Comparison of ENCODE assay signal across 8 cellular contexts in genomic region chr22:39242809-39243442, GRCh38. TPM values are rescaled to one million over a fixed set of nuclear protein-coding genes. Genes with fewer than 3 reads are reported as not detected.
A peak's percentile ranks its signal among the peaks of the same experiment; 100 is the strongest.
DNase-seq lines count a peak whose midpoint lies in the region; ATAC-seq and TF ChIP-seq lines count a peak whose summit lies in the region.

No MANE protein-coding gene starts in this region.

- H3K27ac ChIP-seq in lung (ENCODE audit: low read depth in 1 of 2, low read length in 1 of 2) (peak overlapping the region; percentile 64 to 81), upper lobe of right lung (peak overlapping the region; percentile 60), OCI-LY7 (ENCODE audit: low read depth, low read length, poor library complexity, severe bottlenecking) (no peak overlapping the region)

- H3K4me3 Mint-ChIP-seq in Calu3 (ENCODE audit: low read depth, unreplicated experiment) = peak overlapping the region; percentile 96

- DNase-seq in Calu3 (peak; percentile 77), NCI-H748 (lab: John Stamatoyannopoulos, UW; ENCODE audit: unreplicated experiment) (peak; percentile 71), T47D (ENCODE audit: low read depth in 1 of 2, low spot score in 1 of 2) (peak; percentile 78 to 90), lung (ENCODE audit: low spot score) (no peak), upper lobe of right lung (no peak), OCI-LY7 (ENCODE audit: low spot score) (no peak), MV-4-11 (lab: John Stamatoyannopoulos, UW) (no peak), D341Med (ENCODE audit: low spot score) (no peak)

- no peaks in the 10 kb centered on the region for H3K27me3 Mint-ChIP-seq in Calu3 (ENCODE audit: unreplicated experiment)

- no peaks in the 10 kb centered on the region for H3K36me3 ChIP-seq in lung (ENCODE audit: control insufficient read depth in 2 of 2, insufficient read depth in 2 of 2, low read length in 2 of 2)
- H3K36me3 ChIP-seq in upper lobe of right lung = no peaks in the 10 kb centered on the region
- H3K36me3 ChIP-seq in OCI-LY7 (ENCODE audit: insufficient read depth, low read length) = no peaks in the 10 kb centered on the region

- H3K4me1 ChIP-seq in lung (ENCODE audit: control insufficient read depth in 2 of 2, insufficient read depth in 2 of 2, low read length in 2 of 2) (peaks cover 5 to 29% of the 10 kb centered on the region in 2 donors), upper lobe of right lung (peaks cover 45% of the 10 kb centered on the region), OCI-LY7 (ENCODE audit: insufficient read depth, low read length, poor library complexity, severe bottlenecking) (peaks cover 10% of the 10 kb centered on the region)

- no peaks in the 10 kb centered on the region for H3K9me3 Mint-ChIP-seq in Calu3 (ENCODE audit: low read depth, unreplicated experiment)

- in situ Hi-C loops in T47D (cut with HindIII; ENCODE audit: low pct_unique_long_range_greater_than_20kb, low sequenced_read_pairs) = no loop called here

- H3K27me3 ChIP-seq in lung (ENCODE audit: control insufficient read depth, insufficient read depth) (no peaks in the 10 kb centered on the region), upper lobe of right lung (peaks cover 28% of the 10 kb centered on the region)

- CTCF ChIA-PET in Calu3 (lab: Charles Lee) (no interaction called here), OCI-LY7 (lab: Charles Lee; ENCODE audit: unreplicated experiment) (no interaction called here)

- no peaks in the 10 kb centered on the region for H3K9me2 ChIP-seq in OCI-LY7 (ENCODE audit: insufficient read depth, low read length)

- H3K9me3 ChIP-seq in lung (ENCODE audit: control insufficient read depth in 2 of 2, insufficient read depth in 1 of 2, low read length in 1 of 2) (peaks cover 0 to 3% of the 10 kb centered on the region in 2 donors), upper lobe of right lung (no peaks in the 10 kb centered on the region), OCI-LY7 (ENCODE audit: low read length) (no peaks in the 10 kb centered on the region)

- no peak overlapping the region for H2AFZ ChIP-seq in OCI-LY7 (ENCODE audit: low read length)

- TF ChIP-seq CTCF in Calu3 (IDR thresholded peaks at IDR 0.05; ENCODE audit: unreplicated experiment) (no peak), lung (IDR thresholded peaks at IDR 0.05; ENCODE audit: control extremely low read depth, extremely low read depth) (no peak), upper lobe of right lung (IDR thresholded peaks at IDR 0.05) (no peak), OCI-LY7 (conservative IDR thresholded peaks at IDR 0.05; ENCODE audit: low read length) (no peak)

- ATAC-seq in lung (ENCODE audit: insufficient read depth, low FRiP score) = no peak
- ATAC-seq in upper lobe of right lung = no peak

- no TSS peak for BruUV-seq in Calu3 (replicated peaks; lab: Mats Ljungman, UMichigan)
- BruUV-seq in OCI-LY7 (replicated peaks; lab: Mats Ljungman, UMichigan) = no TSS peak

- WGBS in lung, 2 donors = 1 to 2% methylated on average over 42 to 52 of the region's 52 CpGs

- no peaks in the 10 kb centered on the region for H4K20me1 ChIP-seq in OCI-LY7 (ENCODE audit: insufficient read depth, low read length)

- peak overlapping the region; percentile 68 for H3K4me3 ChIP-seq in lung
- H3K4me3 ChIP-seq in upper lobe of right lung = peak overlapping the region; percentile 58
- no peak overlapping the region for H3K4me3 ChIP-seq in OCI-LY7 (ENCODE audit: low read depth, low read length, poor library complexity, severe bottlenecking)

- intact Hi-C loops in Calu3 (cut with micrococcal nuclease; ENCODE audit: unreplicated experiment) = loop anchor here (5.0 to 10.0 kb wide), 2 partner anchors 49 to 68 kb away; no protein-coding TSS in a partner anchor
- intact Hi-C loops in upper lobe of right lung (cut with DNase I) = no loop called here
- intact Hi-C loops in OCI-LY7 (cut with micrococcal nuclease; ENCODE audit: unreplicated experiment) = no loop called here

- POLR2A ChIA-PET in OCI-LY7 (lab: Charles Lee) = no interaction called here

- H3K4me2 ChIP-seq in OCI-LY7 (ENCODE audit: low read length) = no peak overlapping the region

- peak overlapping the region; percentile 93 for H3K27ac Mint-ChIP-seq in Calu3 (ENCODE audit: unreplicated experiment)

- peaks cover 68% of the 10 kb centered on the region for H3K36me3 Mint-ChIP-seq in Calu3 (ENCODE audit: insufficient read depth, unreplicated experiment)

- peaks cover 60% of the 10 kb centered on the region for H3K4me1 Mint-ChIP-seq in Calu3 (ENCODE audit: low read depth, unreplicated experiment)

- no peaks in the 10 kb centered on the region for H3K79me2 ChIP-seq in OCI-LY7 (ENCODE audit: insufficient read depth, low read depth, low read length)

RNA-seq across cellular contexts. Expression of gene PDGFB, which starts 1.9 kb away (rescaled TPM):
- total RNA-seq in Calu3 (2022) (12.1 and 25.9 TPM in 2 replicates), lung (10 to 100 TPM; 19.7 to 39.4 TPM), upper lobe of right lung (29.8 TPM), OCI-LY7 (2022) (0.13 and 0.27 TPM in 2 replicates)
- 10 to 100 TPM in 1 of 2 donors, 1 to 10 TPM in 1; 9.8 to 56.7 TPM for polyA plus RNA-seq in lung
- total RNA-seq in OCI-LY7 (2014; rRNA removed; shearing (Covaris generic)) = not detected in 2 replicates

Comparison
In these comparisons a context has a peak if more than half of its experiments do, and no peak if none do; other contexts are left out.
1. DNase-seq: peak in Calu3 (single experiment), NCI-H748 (single experiment) and T47D (2 of 2); none in lung (single experiment), upper lobe of right lung (single experiment), OCI-LY7 (single experiment), MV-4-11 (single experiment) and D341Med (single experiment).
2. RNA of gene PDGFB, which starts 1.9 kb away (total RNA-seq): 19.7 to 39.4 TPM in lung, 29.8 TPM in upper lobe of right lung (single experiment) and 12.1 to 25.9 TPM in Calu3; 0.13 to 0.27 TPM in OCI-LY7; every median in the first group is over 10 times any median in the second.